ENCODE assay signal across 11 cellular contexts in the genomic region with DNA sequence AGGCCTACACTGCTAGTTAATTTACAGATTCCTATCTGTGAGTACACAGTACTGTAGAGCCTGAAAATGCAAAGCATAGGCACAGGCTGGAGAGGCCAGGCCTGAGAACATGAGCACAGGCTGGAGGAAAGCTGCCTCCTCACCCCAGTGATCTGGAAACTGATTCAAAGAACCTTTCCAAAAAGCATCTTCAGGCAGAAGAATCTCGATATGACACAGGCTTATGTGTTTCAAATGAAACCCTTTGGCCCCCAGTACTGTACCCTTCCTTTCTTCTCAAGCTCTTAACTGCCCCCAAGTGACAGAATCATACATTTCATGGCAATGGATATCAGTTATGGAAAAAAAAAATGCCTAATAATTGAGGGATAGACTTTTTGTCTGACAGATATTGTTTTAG.
DNase-seq lines count a peak whose midpoint lies in the region; ATAC-seq, FAIRE-seq and TF ChIP-seq lines count a peak whose summit lies in the region.
"Had no signal": no experiment of that assay in that cellular context is flagged by ENCODE, and none has a peak within 500 bp of the region (broad histone marks: within the 10 kb centered on the region; RNA-seq: fewer than 3 reads in every experiment).

No MANE protein-coding gene starts in this region.

- no peaks in the 10 kb centered on the region for H3K9me3 Mint-ChIP-seq in nephron
- H3K9me3 Mint-ChIP-seq: activated T-helper 2 cell treated with anti-CD3 and anti-CD28 coated beads, Interferon-gamma antibody, Interleukin-2, Interleukin-4, amounts not matched to agents 10 μg/mL and 5 μg/mL and 100 μg/mL, durations not matched to agents 14 hours and 24 hours and 36 hours had no signal

- 0% methylated on average over 1 of the region's 1 CpG for WGBS in GM12878 (ENCODE audit: insufficient coverage, insufficient replicate concordance, low lambda C conversion rate, missing lambda C conversion rate)

- no peaks in the 10 kb centered on the region for H3K4me1 Mint-ChIP-seq in nephron

- no peaks in the 10 kb centered on the region for H3K27me3 ChIP-seq in Loucy (ENCODE audit: insufficient read depth, low read length, poor library complexity, severe bottlenecking)
- H3K27me3 ChIP-seq in GM12878 (replicated peaks in 1 of 2; ENCODE audit: control insufficient read depth in 2 of 2, insufficient read depth in 2 of 2, low read length in 1 of 2), result no peaks in the 10 kb centered on the region
- H3K27me3 ChIP-seq in effector memory CD4-positive, alpha-beta T cell (replicated peaks; ENCODE audit: control insufficient read depth, insufficient read depth, low read length, poor library complexity, severe bottlenecking), result no peaks in the 10 kb centered on the region

- ATAC-seq in GM18868 (IDR thresholded peaks at IDR 0.05; ENCODE audit: unreplicated experiment), result peak; percentile 52
- peak; percentile 63 for ATAC-seq in GM12878
- ATAC-seq in HG03565 (IDR thresholded peaks at IDR 0.05; ENCODE audit: unreplicated experiment), result no peak

- H4K20me1 ChIP-seq in Loucy (ENCODE audit: insufficient read depth, low read length, poor library complexity, severe bottlenecking), result no peaks in the 10 kb centered on the region
- H4K20me1 ChIP-seq in GM12878 (ENCODE audit: control insufficient read depth, insufficient read depth), result no peaks in the 10 kb centered on the region

- POLR2A ChIA-PET in GM12878 (lab: Charles Lee), result no interaction called here

- CTCF ChIA-PET in GM12878 (lab: Yijun Ruan, JAX), result interaction anchor here (0.6 to 1.6 kb wide), 14 partner anchors 8 to 1784 kb away, joined by 3 to 5 read pairs (median 3); no protein-coding TSS in a partner anchor

- H3K27me3 Mint-ChIP-seq in nephron (ENCODE audit: low read depth), result no peaks in the 10 kb centered on the region

- peak overlapping the region in 2 of 3 experiments; percentile 43 to 83 for H3K27ac Mint-ChIP-seq in nephron
- H3K27ac Mint-ChIP-seq: activated T-helper 2 cell treated with anti-CD3 and anti-CD28 coated beads, Interferon-gamma antibody, Interleukin-2, Interleukin-4, amounts not matched to agents 10 μg/mL and 5 μg/mL and 100 μg/mL, durations not matched to agents 14 hours and 24 hours and 36 hours had no signal

- TF ChIP-seq POLR2A in GM12878 (IDR thresholded peaks at IDR 0.05; ENCODE audit: low read depth, low read length), result no peak

- H3K4me2 ChIP-seq in Loucy (ENCODE audit: low read depth, low read length, poor library complexity, severe bottlenecking) (no peak overlapping the region), GM12878 (ENCODE audit: control insufficient read depth, insufficient read depth) (no peak overlapping the region)

- no peaks in the 10 kb centered on the region for H3K36me3 ChIP-seq in Loucy (ENCODE audit: insufficient read depth, low read length)
- H3K36me3 ChIP-seq in GM12878 (ENCODE audit: control insufficient read depth in 2 of 2, insufficient read depth in 2 of 2, low read length in 1 of 2), result no peaks in the 10 kb centered on the region
- no peaks in the 10 kb centered on the region for H3K36me3 ChIP-seq in effector memory CD4-positive, alpha-beta T cell (ENCODE audit: control insufficient read depth, insufficient read depth, low read length)

- H3K27ac ChIP-seq in GM12878 (ENCODE audit: control insufficient read depth, insufficient read depth), result no peak overlapping the region
- H3K27ac ChIP-seq in effector memory CD4-positive, alpha-beta T cell (ENCODE audit: insufficient read depth, low read length, poor library complexity, severe bottlenecking), result no peak overlapping the region

- no peaks in the 10 kb centered on the region for H3F3A ChIP-seq in Loucy (ENCODE audit: low read depth)

- SMC1A ChIA-PET in GM12878 (lab: Charles Lee; ENCODE audit: uncharacterized antibody, unreplicated experiment), result interaction anchor here (0.6 to 1.6 kb wide), 7 partner anchors 12 to 523 kb away, joined by 3 to 6 read pairs (median 3); no protein-coding TSS in a partner anchor

- no peak for TF ChIP-seq EP300 in GM12878 (IDR thresholded peaks at IDR 0.05; ENCODE audit: borderline replicate concordance in 1 of 2, control insufficient read depth in 1 of 2, low read depth in 2 of 2, low read length in 2 of 2)

- DNase-seq in GM12878 (ENCODE audit: low read depth, low spot score) (no peak), AG08396 (ENCODE audit: low spot score) (no peak), NCI-H2081 treated with DMSO at 0.1 percent for 48 hours (lab: John Stamatoyannopoulos, UW) (no peak)
- DNase-seq in effector memory CD4-positive, alpha-beta T cell, result no peak
- DNase-seq: COR-L47 had no signal

- in situ Hi-C loops in GM12878 (cut with MboI), result no loop called here

- H3K9ac ChIP-seq in Loucy (ENCODE audit: low read depth, low read length, poor library complexity, severe bottlenecking) (no peak overlapping the region), GM12878 (ENCODE audit: control insufficient read depth, insufficient read depth, low read length) (no peak overlapping the region)

- no peak overlapping the region for H3K4me3 ChIP-seq in Loucy (ENCODE audit: low read length, poor library complexity, severe bottlenecking)
- no peak overlapping the region for H3K4me3 ChIP-seq in GM12878
- no peak overlapping the region for H3K4me3 ChIP-seq in effector memory CD4-positive, alpha-beta T cell (ENCODE audit: insufficient read depth, low read depth, low read length, poor library complexity, severe bottlenecking)

- no peaks in the 10 kb centered on the region for H3K9me2 ChIP-seq in Loucy (replicated peaks; ENCODE audit: low read depth, low read length)

- FAIRE-seq in GM12878 (lab: Jason Lieb, UNC), result no peak
- FAIRE-seq: GM12892 had no signal

- peak; percentile 27; the same call in 1 of the 2 replicates for TF ChIP-seq RAD21 in GM12878 (IDR thresholded peaks at IDR 0.05; ENCODE audit: insufficient read depth, low read depth, low read length)

- intact Hi-C loops in GM12878 (cut with micrococcal nuclease; ENCODE audit: unreplicated experiment), result no loop called here

- H3K9me3 ChIP-seq in Loucy (ENCODE audit: insufficient read depth, low read depth, low read length), result no peaks in the 10 kb centered on the region
- H3K9me3 ChIP-seq in GM12878 (replicated peaks; ENCODE audit: control insufficient read depth, insufficient read depth, low read length), result no peaks in the 10 kb centered on the region
- H3K9me3 ChIP-seq in effector memory CD4-positive, alpha-beta T cell (ENCODE audit: control insufficient read depth, low read length), result no peaks in the 10 kb centered on the region

- H3K4me1 ChIP-seq in Loucy (ENCODE audit: insufficient read depth, low read length, poor library complexity, severe bottlenecking), result no peaks in the 10 kb centered on the region
- no peaks in the 10 kb centered on the region for H3K4me1 ChIP-seq in GM12878 (ENCODE audit: control insufficient read depth, insufficient read depth, low read length)
- H3K4me1 ChIP-seq in effector memory CD4-positive, alpha-beta T cell (ENCODE audit: control insufficient read depth, insufficient read depth, low read length, poor library complexity, severe bottlenecking), result no peaks in the 10 kb centered on the region

- no peaks in the 10 kb centered on the region for H3K36me3 Mint-ChIP-seq in nephron (ENCODE audit: low read depth)

- H3K4me3 Mint-ChIP-seq in nephron, result no peak overlapping the region

- RAD21 ChIA-PET in GM12878 (lab: Charles Lee; ENCODE audit: unreplicated experiment), result interaction anchor here (0.9 to 1.4 kb wide), 5 partner anchors 178 to 399 kb away, joined by 3 to 7 read pairs (median 4); no protein-coding TSS in a partner anchor

- no TSS peak for BruUV-seq in GM12878 (replicated peaks; lab: Mats Ljungman, UMichigan)

- TF ChIP-seq CTCF in Loucy (conservative IDR thresholded peaks at IDR 0.05; ENCODE audit: low read length), result peak; percentile 47
- TF ChIP-seq CTCF in GM12878 (IDR thresholded peaks at IDR 0.05 in 2 of 3, conservative IDR thresholded peaks at IDR 0.05 in 1 of 3; ENCODE audit: control insufficient read depth in 2 of 3, extremely low read depth in 1 of 3, insufficient read depth in 1 of 3, low read depth in 3 of 3, low read length in 3 of 3), result no peak
- TF ChIP-seq CTCF in nephron (IDR thresholded peaks at IDR 0.05; ENCODE audit: unreplicated experiment in 3 of 3), result peak in 1 of 3 experiments; percentile 31

- no peaks in the 10 kb centered on the region for H3K79me2 ChIP-seq in Loucy (ENCODE audit: insufficient read depth, low read length)
- no peaks in the 10 kb centered on the region for H3K79me2 ChIP-seq in GM12878 (ENCODE audit: control insufficient read depth, insufficient read depth, low read length)

- H2AFZ ChIP-seq in Loucy (ENCODE audit: low read length) (no peak overlapping the region), GM12878 (ENCODE audit: control insufficient read depth, low read depth, low read length) (no peak overlapping the region)
